In the genomic region with DNA sequence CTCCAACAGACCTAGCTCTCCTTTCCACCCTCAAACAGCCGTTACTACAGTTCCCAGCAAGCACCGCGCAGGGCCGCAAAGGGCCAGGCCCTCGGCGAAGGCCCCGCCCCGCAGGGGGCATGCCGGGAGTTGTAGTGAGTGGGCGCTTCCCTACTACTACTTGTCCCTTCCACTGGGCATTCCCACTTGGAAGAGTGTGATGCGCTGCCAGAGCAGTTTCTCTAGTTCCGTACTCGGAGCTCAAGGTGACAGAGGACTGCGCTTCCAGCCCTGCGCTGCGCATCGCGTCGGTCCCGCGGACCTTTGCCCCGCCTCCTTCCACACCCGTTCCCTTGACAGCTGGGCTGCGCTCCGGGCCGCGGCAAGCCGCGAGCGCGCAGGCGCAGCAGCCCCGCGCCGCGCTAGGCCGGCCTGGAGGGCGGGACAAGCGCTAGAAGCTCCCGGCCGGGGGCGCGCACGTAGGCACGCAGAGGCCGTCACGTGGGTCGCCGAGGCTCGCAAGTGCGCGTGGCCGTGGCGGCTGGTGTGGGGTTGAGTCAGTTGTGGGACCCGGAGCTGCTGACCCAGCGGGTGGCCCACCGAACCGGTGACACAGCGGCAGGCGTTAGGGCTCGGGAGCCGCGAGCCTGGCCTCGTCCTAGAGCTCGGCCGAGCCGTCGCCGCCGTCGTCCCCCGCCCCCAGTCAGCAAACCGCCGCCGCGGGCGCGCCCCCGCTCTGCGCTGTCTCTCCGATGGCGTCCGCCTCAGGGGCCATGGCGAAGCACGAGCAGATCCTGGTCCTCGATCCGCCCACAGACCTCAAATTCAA, we compare ENCODE assay signal across 8 cellular contexts. TPM values are rescaled to one million over a fixed set of nuclear protein-coding genes. Genes with fewer than 3 reads are reported as not detected.
A peak's percentile ranks its signal among the peaks of the same experiment; 100 is the strongest.
DNase-seq lines count a peak whose midpoint lies in the region; ATAC-seq and TF ChIP-seq lines count a peak whose summit lies in the region.

A gene with protein sequence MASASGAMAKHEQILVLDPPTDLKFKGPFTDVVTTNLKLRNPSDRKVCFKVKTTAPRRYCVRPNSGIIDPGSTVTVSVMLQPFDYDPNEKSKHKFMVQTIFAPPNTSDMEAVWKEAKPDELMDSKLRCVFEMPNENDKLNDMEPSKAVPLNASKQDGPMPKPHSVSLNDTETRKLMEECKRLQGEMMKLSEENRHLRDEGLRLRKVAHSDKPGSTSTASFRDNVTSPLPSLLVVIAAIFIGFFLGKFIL (plus strand): TSS at position 491 of the 808 bp plus-strand sequence. CDS start 241 bp downstream, at position 732.

- no peaks in the 10 kb centered on the region for H3F3A ChIP-seq in neural progenitor cell (ENCODE audit: low read depth)

- H3K36me3 Mint-ChIP-seq in neural progenitor cell = peaks cover 2% of the 10 kb centered on the region

- peaks cover 45% of the 10 kb centered on the region for H3K79me2 ChIP-seq in neural progenitor cell (ENCODE audit: low read depth)

- H3K9me3 Mint-ChIP-seq in neural progenitor cell = no peaks in the 10 kb centered on the region

- H3K4me1 ChIP-seq in SJSA1 (replicated peaks) (peaks cover 34% of the 10 kb centered on the region), foreskin keratinocyte (peaks cover 20% of the 10 kb centered on the region), neural progenitor cell (peaks cover 21% of the 10 kb centered on the region), stomach smooth muscle (ENCODE audit: control insufficient read depth, insufficient read depth, low read length) (peaks cover 17% of the 10 kb centered on the region)

- peak; percentile 88 for ATAC-seq in foreskin keratinocyte

- peak within 1 kb of the TSS; percentile 97 for H3K27ac ChIP-seq in SJSA1
- peak within 1 kb of the TSS; percentile 80 for H3K27ac ChIP-seq in foreskin keratinocyte
- peak within 1 kb of the TSS; percentile 85 for H3K27ac ChIP-seq in neural progenitor cell
- peak within 1 kb of the TSS; percentile 92 for H3K27ac ChIP-seq in stomach smooth muscle (ENCODE audit: low read length)

- no peaks in the 10 kb centered on the region for H3K27me3 ChIP-seq in SJSA1 (replicated peaks)
- no peaks in the 10 kb centered on the region for H3K27me3 ChIP-seq in foreskin keratinocyte
- H3K27me3 ChIP-seq in neural progenitor cell = no peaks in the 10 kb centered on the region
- no peaks in the 10 kb centered on the region for H3K27me3 ChIP-seq in stomach smooth muscle (ENCODE audit: control insufficient read depth in 1 of 2, insufficient read depth in 2 of 2, low read length in 2 of 2)

- peak within 1 kb of the TSS; percentile 89 for H3K27ac Mint-ChIP-seq in neural progenitor cell

- peak within 1 kb of the TSS; percentile 94 for H2AFZ ChIP-seq in neural progenitor cell (replicated peaks)

- H3K4me3 Mint-ChIP-seq in neural progenitor cell = peak within 1 kb of the TSS; percentile 94

- no peaks in the 10 kb centered on the region for H3K27me3 Mint-ChIP-seq in neural progenitor cell (ENCODE audit: insufficient read depth, low read depth)

- H3K4me3 ChIP-seq in HFF-Myc (replicated peaks; ENCODE audit: low read depth, low read length) (peak within 1 kb of the TSS; percentile 83), SJSA1 (peak within 1 kb of the TSS; percentile 93), neural progenitor cell (peak within 1 kb of the TSS; percentile 73), stomach smooth muscle (ENCODE audit: low read length in 2 of 2) (peak within 1 kb of the TSS; percentile 94 to 95)

- peak; percentile 73 for DNase-seq in GM04503 (ENCODE audit: low read depth)
- DNase-seq in HFF-Myc (ENCODE audit: extremely low read depth, low read depth) = peak; percentile 78
- DNase-seq in MV-4-11 (lab: John Stamatoyannopoulos, UW) = peak; percentile 94
- peak; percentile 95 to 99 for DNase-seq in SJSA1 (ENCODE audit: low read depth in 1 of 2, low spot score in 2 of 2)
- peak; percentile 80 to 91 (median 89) for DNase-seq in activated naive CD4-positive, alpha-beta T cell (lab: John Stamatoyannopoulos, UW)
- DNase-seq in foreskin keratinocyte = peak; percentile 87 to 96
- peak; percentile 98 for DNase-seq in neural progenitor cell (ENCODE audit: low spot score)

- peaks cover 21% of the 10 kb centered on the region for H3K4me1 Mint-ChIP-seq in neural progenitor cell

- H3K9ac ChIP-seq in neural progenitor cell = peak within 1 kb of the TSS; percentile 84
- H3K9ac ChIP-seq in stomach smooth muscle (ENCODE audit: low read length in 2 of 2) = peak within 1 kb of the TSS; percentile 91 to 96

- no peak for TF ChIP-seq CTCF in HFF-Myc (IDR thresholded peaks at IDR 0.05; ENCODE audit: low read depth, low read length, missing control alignments)
- TF ChIP-seq CTCF in foreskin keratinocyte (conservative IDR thresholded peaks at IDR 0.05) = no peak
- TF ChIP-seq CTCF in neural progenitor cell (IDR thresholded peaks at IDR 0.05) = no peak

- peaks cover 41% of the 10 kb centered on the region for H4K20me1 ChIP-seq in neural progenitor cell (ENCODE audit: low read depth)

- H3K9me3 ChIP-seq in SJSA1 (replicated peaks) (no peaks in the 10 kb centered on the region; the same call in 1 of the 2 replicates), neural progenitor cell (ENCODE audit: low read depth) (no peaks in the 10 kb centered on the region), stomach smooth muscle (ENCODE audit: control insufficient read depth in 2 of 2, low read length in 2 of 2) (no peaks in the 10 kb centered on the region)

- peak within 1 kb of the TSS; percentile 83 for H3K4me2 ChIP-seq in neural progenitor cell

- H3K36me3 ChIP-seq in SJSA1 (peaks cover 10% of the 10 kb centered on the region), neural progenitor cell (no peaks in the 10 kb centered on the region), stomach smooth muscle (ENCODE audit: control insufficient read depth in 2 of 2, insufficient read depth in 2 of 2, low read length in 2 of 2) (no peaks in the 10 kb centered on the region)

RNA-seq across cellular contexts. Expression of the gene that starts here (rescaled TPM):
- 394 and 444 TPM in 2 replicates for total RNA-seq in SJSA1 (2014; rRNA removed; shearing (Covaris generic))
- total RNA-seq in foreskin keratinocyte (247 and 251 TPM in 2 replicates), neural progenitor cell (ENCODE audit: low replicate concordance) (165 and 285 TPM in 2 replicates)
- 134 and 162 TPM in 2 replicates for polyA plus RNA-seq in foreskin keratinocyte

Comparison
In these comparisons a context has a peak if more than half of its experiments do, and no peak if none do; other contexts are left out.
1. Peak in every context shown above with its lines: DNase-seq, ATAC-seq, H3K4me3 ChIP-seq and H3K27ac ChIP-seq.